8 cellular contexts compared by ENCODE assay signal in genomic region chr21:39348040-39348354, GRCh38. TPM values are rescaled to one million over a fixed set of nuclear protein-coding genes. Genes with fewer than 3 reads are reported as not detected.
A peak's percentile ranks its signal among the peaks of the same experiment; 100 is the strongest.
DNase-seq lines count a peak whose midpoint lies in the region; ATAC-seq and TF ChIP-seq lines count a peak whose summit lies in the region.

No MANE protein-coding gene starts in this region.

- TF ChIP-seq CTCF in CD14-positive monocyte (IDR thresholded peaks at IDR 0.05), result no peak
- no peak for TF ChIP-seq CTCF in testis (IDR thresholded peaks at IDR 0.05)

- DNase-seq in CD14-positive monocyte (ENCODE audit: low spot score), result no peak
- DNase-seq in activated naive CD4-positive, alpha-beta T cell treated with anti-CD3 and anti-CD28 coated beads, Interleukin-2, amount 50 U/mL, for 72 hours (ENCODE audit: low spot score in 2 of 2), result no peak
- no peak for DNase-seq in testis
- DNase-seq in iPS-NIHi7 (ENCODE audit: extremely low spot score), result no peak

- peaks cover 33% of the 10 kb centered on the region for H3K4me1 Mint-ChIP-seq in CD14-positive monocyte

- H3K4me3 ChIP-seq in iPS-20b (ENCODE audit: low read length) (peak overlapping the region; percentile 90), testis (peak overlapping the region; percentile 82 to 85)

- H3K27ac ChIP-seq in iPS-20b (ENCODE audit: low read length) (peak overlapping the region; percentile 89), testis (peak overlapping the region; percentile 97 to 98)

- peak overlapping the region; percentile 88 to 94 (median 93) for H3K27ac Mint-ChIP-seq in CD14-positive monocyte
- peak overlapping the region; percentile 76 to 88 for H3K27ac Mint-ChIP-seq in activated naive CD4-positive, alpha-beta T cell treated with anti-CD3 and anti-CD28 coated beads, Interleukin-2, amount 50 U/mL, for 72 hours

- peak overlapping the region; percentile 90 to 92 for H3K4me3 Mint-ChIP-seq in CD14-positive monocyte

- H3K9ac ChIP-seq in iPS-20b (ENCODE audit: low read depth, low read length), result peak overlapping the region; percentile 96

- no peak for TF ChIP-seq POLR2A in testis (IDR thresholded peaks at IDR 0.05)

- peaks cover 26% of the 10 kb centered on the region for H3K4me1 ChIP-seq in iPS-20b (ENCODE audit: insufficient read depth, low read length)
- H3K4me1 ChIP-seq in testis, result peaks cover 20% of the 10 kb centered on the region

- peaks cover 0 to 3% (median 0%) of the 10 kb centered on the region in 3 donors for H3K27me3 Mint-ChIP-seq in CD14-positive monocyte (ENCODE audit: low read depth in 3 of 3)

- H3K27me3 ChIP-seq in iPS-20b (ENCODE audit: insufficient read depth, low read length) (no peaks in the 10 kb centered on the region), testis (no peaks in the 10 kb centered on the region)

- peaks cover 50% of the 10 kb centered on the region for H3K36me3 ChIP-seq in iPS-20b (ENCODE audit: insufficient read depth, low read depth, low read length)
- no peaks in the 10 kb centered on the region for H3K36me3 ChIP-seq in testis (ENCODE audit: low read depth, missing control alignments)

- WGBS in testis, 2 donors, result 1 to 2% methylated on average over 11 of the region's 11 CpGs

- H3K36me3 Mint-ChIP-seq in CD14-positive monocyte, result peaks cover 19 to 20% of the 10 kb centered on the region in 2 donors
- peaks cover 37 to 46% of the 10 kb centered on the region in 2 donors for H3K36me3 Mint-ChIP-seq in activated naive CD4-positive, alpha-beta T cell treated with anti-CD3 and anti-CD28 coated beads, Interleukin-2, amount 50 U/mL, for 72 hours

- H3K9me3 ChIP-seq in iPS-20b (ENCODE audit: insufficient read depth, low read depth, low read length) (no peaks in the 10 kb centered on the region), testis (no peaks in the 10 kb centered on the region)

- intact Hi-C loops in CD14-positive monocyte (cut with micrococcal nuclease), result loop anchor here (2.0 to 5.0 kb wide), 3 partner anchors 35 to 39 kb away; partner anchors contain the start of gene BRWD1 (in 2 of the 2)
- intact Hi-C loops in testis (cut with DNase I; ENCODE audit: low total_unique reads), result no loop called here

- no peaks in the 10 kb centered on the region for H3K9me3 Mint-ChIP-seq in CD14-positive monocyte
- no peaks in the 10 kb centered on the region for H3K9me3 Mint-ChIP-seq in activated naive CD4-positive, alpha-beta T cell treated with anti-CD3 and anti-CD28 coated beads, Interleukin-2, amount 50 U/mL, for 72 hours

- ATAC-seq in HG02938 (IDR thresholded peaks at IDR 0.05; ENCODE audit: unreplicated experiment) (peak; percentile 13), HG02759 (IDR thresholded peaks at IDR 0.05; ENCODE audit: unreplicated experiment) (no peak), HG03521 (IDR thresholded peaks at IDR 0.05; ENCODE audit: unreplicated experiment) (no peak)
- no peak for ATAC-seq in activated naive CD4-positive, alpha-beta T cell treated with anti-CD3 and anti-CD28 coated beads, Interleukin-2, amount 50 U/mL, for 72 hours

RNA-seq across cellular contexts. Expression of gene HMGN1, which starts 0.9 kb away (rescaled TPM):
- polyA plus RNA-seq in CD14-positive monocyte (10 to 100 TPM; 59.8 to 72.7 TPM), testis (ENCODE audit: insufficient read depth, low read depth, low replicate concordance) (203 TPM)
- total RNA-seq in activated naive CD4-positive, alpha-beta T cell treated with anti-CD3 and anti-CD28 coated beads, Interleukin-2, amount 50 U/mL, for 72 hours, result 100 to 1,000 TPM; 402 to 437 TPM
- total RNA-seq in testis, result 100 to 1,000 TPM; 162 to 177 TPM

RNA-seq across cellular contexts. Expression of gene BRWD1, which starts 34.6 kb away (rescaled TPM):
- polyA plus RNA-seq in CD14-positive monocyte (10 to 100 TPM; 12.7 to 16.8 TPM), testis (ENCODE audit: insufficient read depth, low read depth, low replicate concordance) (32.8 TPM)
- total RNA-seq in activated naive CD4-positive, alpha-beta T cell treated with anti-CD3 and anti-CD28 coated beads, Interleukin-2, amount 50 U/mL, for 72 hours, result 10 to 100 TPM; 29.3 to 46.7 TPM
- 100 to 1,000 TPM; 102 to 123 TPM for total RNA-seq in testis
